In the genomic region with DNA sequence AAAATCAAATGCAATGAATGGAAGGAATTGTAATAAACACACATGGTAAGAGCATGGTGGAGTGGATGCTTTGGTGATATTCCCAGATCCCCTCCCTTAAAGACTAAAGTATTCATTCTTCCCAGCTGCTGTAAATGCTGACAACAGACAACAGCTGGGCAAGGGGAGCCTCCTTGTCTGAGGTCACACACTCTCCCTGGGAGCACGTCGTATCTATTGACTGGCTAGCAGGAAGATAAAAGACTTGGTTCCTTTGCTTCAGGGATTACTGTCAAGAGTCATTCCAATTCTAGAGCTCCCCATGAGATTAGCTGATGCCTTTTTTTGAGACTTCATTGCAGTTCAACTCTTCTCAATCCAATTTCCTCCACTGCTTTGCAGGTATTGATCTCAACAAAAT, we compare ENCODE assay signal across 17 cellular contexts.
DNase-seq lines count a peak whose midpoint lies in the region; ATAC-seq and TF ChIP-seq lines count a peak whose summit lies in the region.
"Had no signal": no experiment of that assay in that cellular context is flagged by ENCODE, and none has a peak within 500 bp of the region (broad histone marks: within the 10 kb centered on the region; RNA-seq: fewer than 3 reads in every experiment).

No MANE protein-coding gene starts in this region.

- H3K4me1 Mint-ChIP-seq in endodermal cell = peaks cover 15% of the 10 kb centered on the region
- H3K4me1 Mint-ChIP-seq: CD4-positive, alpha-beta memory T cell had no signal

- no peaks in the 10 kb centered on the region for H3K27me3 Mint-ChIP-seq in endodermal cell (ENCODE audit: insufficient read depth)

- H3K27ac ChIP-seq in left ventricle myocardium inferior (replicated peaks) (no peak overlapping the region), endodermal cell (ENCODE audit: low read depth, low read length) (peak overlapping the region; percentile 30), Peyer's patch (no peak overlapping the region)
- H3K27ac ChIP-seq: HL-60 had no signal

- no peaks in the 10 kb centered on the region for H3K27me3 ChIP-seq in left ventricle myocardium inferior (ENCODE audit: low read depth)
- no peaks in the 10 kb centered on the region for H3K27me3 ChIP-seq in endodermal cell (ENCODE audit: control insufficient read depth, insufficient read depth, low read length, poor library complexity, severe bottlenecking)
- no peaks in the 10 kb centered on the region for H3K27me3 ChIP-seq in Peyer's patch

- H3K9me3 Mint-ChIP-seq in endodermal cell = no peaks in the 10 kb centered on the region

- TF ChIP-seq CTCF in left ventricle myocardium inferior (IDR thresholded peaks at IDR 0.05; ENCODE audit: borderline replicate concordance) (no peak), endodermal cell (conservative IDR thresholded peaks at IDR 0.05) (no peak), Peyer's patch (IDR thresholded peaks at IDR 0.05) (no peak)

- no peaks in the 10 kb centered on the region for H3K36me3 Mint-ChIP-seq in endodermal cell (ENCODE audit: low read depth)
- H3K36me3 Mint-ChIP-seq: CD4-positive, alpha-beta memory T cell had no signal

- H3K4me3 Mint-ChIP-seq in endodermal cell = no peak overlapping the region

- peak; percentile 28 for ATAC-seq in Right ventricle myocardium inferior
- ATAC-seq in HG03139 (IDR thresholded peaks at IDR 0.05; ENCODE audit: unreplicated experiment) = no peak

- DNase-seq in Right ventricle myocardium inferior (ENCODE audit: missing footprints) (no peak), left ventricle myocardium inferior (no peak), endodermal cell (peak; percentile 55), myocyte (ENCODE audit: low read depth) (peak; percentile 93), NCI-H748 treated with DMSO at 0.1 percent for 48 hours (lab: John Stamatoyannopoulos, UW) (no peak), Peyer's patch (no peak), NCI-H1048 (lab: John Stamatoyannopoulos, UW) (no peak)
- DNase-seq: Calu3; CD4-positive, alpha-beta memory T cell; DMS53; NCI-H1436; NCI-H2029 treated with DMSO at 0.1 percent for 48 hours; NCI-H345; NCI-H526 had no signal

- H3K36me3 ChIP-seq in left ventricle myocardium inferior (no peaks in the 10 kb centered on the region), endodermal cell (ENCODE audit: control insufficient read depth, insufficient read depth, low read length) (no peaks in the 10 kb centered on the region), Peyer's patch (no peaks in the 10 kb centered on the region)
- H3K36me3 ChIP-seq: HAP-1 had no signal

- no peak overlapping the region for H3K27ac Mint-ChIP-seq in endodermal cell
- H3K27ac Mint-ChIP-seq: CD4-positive, alpha-beta memory T cell had no signal

- peaks cover 5% of the 10 kb centered on the region for H3K9me3 ChIP-seq in left ventricle myocardium inferior (replicated peaks)
- H3K9me3 ChIP-seq in endodermal cell (ENCODE audit: control insufficient read depth, low read length) = no peaks in the 10 kb centered on the region
- no peaks in the 10 kb centered on the region for H3K9me3 ChIP-seq in Peyer's patch
- H3K9me3 ChIP-seq: HAP-1 had no signal

- H3K4me1 ChIP-seq in left ventricle myocardium inferior = no peaks in the 10 kb centered on the region
- H3K4me1 ChIP-seq in endodermal cell (ENCODE audit: control insufficient read depth, insufficient read depth, low read length) = peaks cover 13% of the 10 kb centered on the region
- H3K4me1 ChIP-seq in Peyer's patch = no peaks in the 10 kb centered on the region
- H3K4me1 ChIP-seq: HAP-1 had no signal

- intact Hi-C loops in Right ventricle myocardium inferior (cut with DNase I) (no loop called here), left ventricle myocardium inferior (cut with micrococcal nuclease) (no loop called here)

- no peak for TF ChIP-seq POLR2A in Peyer's patch (IDR thresholded peaks at IDR 0.05)

- H3K4me3 ChIP-seq in left ventricle myocardium inferior (no peak overlapping the region), endodermal cell (ENCODE audit: low read length) (no peak overlapping the region), Peyer's patch (no peak overlapping the region)
- H3K4me3 ChIP-seq: HAP-1 had no signal

- WGBS in endodermal cell (ENCODE audit: insufficient coverage in 1 of 2, insufficient read length in 1 of 2), 2 experiments = 26 to 34% methylated on average over 2 of the region's 2 CpGs

- no peak overlapping the region for H3K9ac ChIP-seq in endodermal cell (ENCODE audit: extremely low read depth, low read length, poor library complexity, severe bottlenecking)

Comparison
In these comparisons a context has a peak if more than half of its experiments do, and no peak if none do; other contexts are left out.
1. DNase-seq: peak in endodermal cell (single experiment) and myocyte (single experiment); none in Right ventricle myocardium inferior (single experiment), left ventricle myocardium inferior (single experiment), NCI-H748 treated with DMSO at 0.1 percent for 48 hours (single experiment), Peyer's patch (0 of 3) and NCI-H1048 (single experiment).